9 cellular contexts compared by ENCODE assay signal in genomic region chr12:716506-716905, GRCh38. TPM values are rescaled to one million over a fixed set of nuclear protein-coding genes. Genes with fewer than 3 reads are reported as not detected.
DNase-seq lines count a peak whose midpoint lies in the region; ATAC-seq and TF ChIP-seq lines count a peak whose summit lies in the region.
"Had no signal": no experiment of that assay in that cellular context is flagged by ENCODE, and none has a peak within 500 bp of the region (broad histone marks: within the 10 kb centered on the region; RNA-seq: fewer than 3 reads in every experiment).

No MANE protein-coding gene starts in this region.

- H3K36me3 ChIP-seq in GM23338 (ENCODE audit: insufficient read depth) = no peaks in the 10 kb centered on the region

- no peak overlapping the region for H2AFZ ChIP-seq in GM23338

- H4K20me1 ChIP-seq in GM23338 (replicated peaks; ENCODE audit: insufficient read depth) = no peaks in the 10 kb centered on the region

- no peak for TF ChIP-seq CTCF in GM23338 (conservative IDR thresholded peaks at IDR 0.05; ENCODE audit: low read depth in 2 of 2)

- peaks cover 5% of the 10 kb centered on the region for H3K27me3 Mint-ChIP-seq in GM23338 (ENCODE audit: insufficient read depth, low read depth, poor library complexity)
- H3K27me3 Mint-ChIP-seq in immature natural killer cell (ENCODE audit: low read depth in 3 of 3) = peaks cover 0 to 4% (median 2%) of the 10 kb centered on the region in 3 donors

- H3K4me1 Mint-ChIP-seq in GM23338 (peaks cover 38% of the 10 kb centered on the region), immature natural killer cell (peaks cover 0 to 4% of the 10 kb centered on the region in 2 donors)

- intact Hi-C loops in left ventricle myocardium superior (cut with micrococcal nuclease) = no loop called here

- H3K27ac ChIP-seq in GM23338 (ENCODE audit: low read depth) = no peak overlapping the region
- H3K27ac ChIP-seq: coronary artery had no signal

- 0 out of 2 replicates have a peak, but pooled peaks cover 4% of the 10 kb centered on the region for H3K9me2 ChIP-seq in GM23338 (ENCODE audit: insufficient read depth)

- H3K27me3 ChIP-seq in GM23338 (ENCODE audit: insufficient read depth) = no peaks in the 10 kb centered on the region

- peaks cover 22% of the 10 kb centered on the region for H3K4me1 ChIP-seq in GM23338 (ENCODE audit: insufficient read depth)

- H3K4me2 ChIP-seq in GM23338 = no peak overlapping the region

- no peak overlapping the region for H3K4me3 ChIP-seq in GM23338
- H3K4me3 ChIP-seq: coronary artery had no signal

- DNase-seq in OCI-M2 (lab: John Stamatoyannopoulos, UW; ENCODE audit: unreplicated experiment) = peak; percentile 51
- DNase-seq in activated T-cell treated with anti-CD3 and anti-CD28 coated beads, Interleukin-2, amount 50 U/mL, for 48 hours = peak; percentile 45 to 57
- DNase-seq in left ventricle myocardium superior = peak; percentile 52
- peak in 2 of 3 donors; percentile 42 to 44 for DNase-seq in stimulated activated CD4-positive, alpha-beta T cell treated with anti-CD3 and anti-CD28 coated beads, TNF-alpha, amount 100 ng/mL, for 48 hours (ENCODE audit: low read depth in 3 of 3)
- no peak for DNase-seq in inferior parietal cortex (ENCODE audit: extremely low spot score)
- DNase-seq in GM23338 (ENCODE audit: low spot score) = no peak
- no peak for DNase-seq in immature natural killer cell
- DNase-seq: NCI-H2029 had no signal

- no peaks in the 10 kb centered on the region for H3K79me2 ChIP-seq in GM23338 (replicated peaks; ENCODE audit: insufficient read depth)

- no peaks in the 10 kb centered on the region for H3K36me3 Mint-ChIP-seq in GM23338 (ENCODE audit: low read depth)
- H3K36me3 Mint-ChIP-seq in immature natural killer cell = peaks cover 0 to 5% (median 3%) of the 10 kb centered on the region in 3 donors

- ATAC-seq in left ventricle myocardium superior (peak; percentile 72), GM23338 (no peak)

- no peak overlapping the region for H3K4me3 Mint-ChIP-seq in GM23338
- no peak overlapping the region for H3K4me3 Mint-ChIP-seq in immature natural killer cell

- H3K27ac Mint-ChIP-seq in GM23338 (no peak overlapping the region), immature natural killer cell (peak overlapping the region in 1 of 6 donors; percentile 67)

- no peaks in the 10 kb centered on the region for H3F3A ChIP-seq in GM23338 (replicated peaks; ENCODE audit: low read depth)

- H3K9me3 Mint-ChIP-seq in GM23338 = no peaks in the 10 kb centered on the region
- peaks cover 0 to 2% (median 0%) of the 10 kb centered on the region in 6 donors for H3K9me3 Mint-ChIP-seq in immature natural killer cell

TF ChIP-seq in GM23338, 12 proteins besides CTCF, POLR2A, EP300 and RAD21 (continues in another document):
- no peak for TF ChIP-seq CREB1 (CRISPR knock-in tag; IDR thresholded peaks at IDR 0.05; ENCODE audit: low read depth)
- TF ChIP-seq ZNF114 (CRISPR knock-in tag; IDR thresholded peaks at IDR 0.05) = no peak
- no peak for TF ChIP-seq NANOG (IDR thresholded peaks at IDR 0.05; ENCODE audit: borderline replicate concordance)
- no peak for TF ChIP-seq ETS1 (IDR thresholded peaks at IDR 0.05)
- TF ChIP-seq REST (IDR thresholded peaks at IDR 0.05; ENCODE audit: unreplicated experiment) = no peak
- no peak for TF ChIP-seq ZNF331 (CRISPR knock-in tag; IDR thresholded peaks at IDR 0.05; ENCODE audit: low read depth)
- TF ChIP-seq JUNB (IDR thresholded peaks at IDR 0.05; ENCODE audit: unreplicated experiment) = no peak
- no peak for TF ChIP-seq EZH2phosphoT487 (IDR thresholded peaks at IDR 0.05; ENCODE audit: unreplicated experiment)

RNA-seq across cellular contexts. Expression of gene WNK1, which starts 35.9 kb away (rescaled TPM):
- total RNA-seq in left ventricle myocardium superior = 333 TPM
- total RNA-seq in GM23338 (2014; rRNA removed; shearing (Covaris generic)) = 114 and 119 TPM in 2 replicates
- polyA plus RNA-seq in GM23338 (2016; fragmentation: Nextera tagmentation; extraction: Ambion mirVana) (74.9 and 86.8 TPM in 2 replicates), immature natural killer cell (10 to 100 TPM in 1 of 3 donors, 1 to 10 TPM in 2; 7.5 to 46.5 (median 8.6) TPM)

RNA-seq across cellular contexts. Expression of gene NINJ2, which starts 53.3 kb away (rescaled TPM):
- 5.3 TPM for total RNA-seq in left ventricle myocardium superior
- 0.94 and 2.1 TPM in 2 replicates for total RNA-seq in GM23338 (2014; rRNA removed; shearing (Covaris generic))
- 1.2 and 2.6 TPM in 2 replicates for polyA plus RNA-seq in GM23338 (2016; fragmentation: Nextera tagmentation; extraction: Ambion mirVana)
- polyA plus RNA-seq in immature natural killer cell = 10 to 100 TPM; 18.2 to 42.3 (median 25.7) TPM

Comparison
In these comparisons a context has a peak if more than half of its experiments do, and no peak if none do; other contexts are left out.
1. DNase-seq: peak in OCI-M2 (single experiment), activated T-cell treated with anti-CD3 and anti-CD28 coated beads, Interleukin-2, amount 50 U/mL, for 48 hours (2 of 2), left ventricle myocardium superior (single experiment) and stimulated activated CD4-positive, alpha-beta T cell treated with anti-CD3 and anti-CD28 coated beads, TNF-alpha, amount 100 ng/mL, for 48 hours (2 of 3); none in inferior parietal cortex (single experiment), GM23338 (single experiment) and immature natural killer cell (0 of 3).